ENCODE assay signal across 25 cellular contexts in the genomic region with DNA sequence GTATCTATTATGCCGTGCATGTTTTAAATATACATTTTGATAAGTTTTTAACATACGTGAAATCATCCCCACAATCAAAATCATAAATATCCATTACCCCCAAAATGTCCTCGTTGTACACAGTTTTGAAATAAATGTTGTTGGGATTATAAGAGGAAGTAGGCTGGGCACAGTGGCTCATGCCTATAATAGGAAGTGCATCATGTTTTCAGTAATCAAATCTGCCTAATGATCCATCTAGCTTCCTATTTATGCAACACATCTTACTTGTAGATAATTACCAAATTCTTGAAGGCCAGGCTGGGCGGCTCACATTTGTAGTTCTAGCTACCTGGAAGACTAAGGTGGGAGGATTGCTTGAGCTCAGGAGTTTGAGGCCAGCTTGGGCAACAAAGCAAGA. TPM values are rescaled to one million over a fixed set of nuclear protein-coding genes. Genes with fewer than 3 reads are reported as not detected.
DNase-seq lines count a peak whose midpoint lies in the region; ATAC-seq and TF ChIP-seq lines count a peak whose summit lies in the region.
"Had no signal": no experiment of that assay in that cellular context is flagged by ENCODE, and none has a peak within 500 bp of the region (broad histone marks: within the 10 kb centered on the region; RNA-seq: fewer than 3 reads in every experiment).

No MANE protein-coding gene starts in this region.

- CTCF ChIA-PET in OCI-LY7 (lab: Charles Lee; ENCODE audit: unreplicated experiment) = interaction anchor here (0.6 kb wide), 1 partner anchor 155 kb away, joined by 3 read pairs; no protein-coding TSS in a partner anchor

- H3K9me2 ChIP-seq in OCI-LY7 (ENCODE audit: insufficient read depth, low read length) = no peaks in the 10 kb centered on the region

- H3K36me3 ChIP-seq in OCI-LY7 (ENCODE audit: insufficient read depth, low read length) = no peaks in the 10 kb centered on the region
- H3K36me3 ChIP-seq: SJCRH30, tibial nerve had no signal

- no peaks in the 10 kb centered on the region for H3K36me3 Mint-ChIP-seq in natural killer cell treated with Interleukin-12 subunit alpha and Interleukin-12 subunit beta and Interleukin-15 and Interleukin-18, amount 100 ng/mL, for 72 hours
- H3K36me3 Mint-ChIP-seq in natural killer cell = no peaks in the 10 kb centered on the region
- no peaks in the 10 kb centered on the region for H3K36me3 Mint-ChIP-seq in activated naive CD8-positive, alpha-beta T cell treated with anti-CD3 and anti-CD28 coated beads for 36 hours

- H4K20me1 ChIP-seq in OCI-LY7 (ENCODE audit: insufficient read depth, low read length) = no peaks in the 10 kb centered on the region

- H3K4me1 Mint-ChIP-seq in natural killer cell treated with Interleukin-12 subunit alpha and Interleukin-12 subunit beta and Interleukin-15 and Interleukin-18, amount 100 ng/mL, for 72 hours (ENCODE audit: low read depth in 2 of 2) = peaks cover 25 to 26% of the 10 kb centered on the region in 2 donors
- peaks cover 22 to 24% of the 10 kb centered on the region in 2 donors for H3K4me1 Mint-ChIP-seq in natural killer cell
- H3K4me1 Mint-ChIP-seq in activated naive CD8-positive, alpha-beta T cell treated with anti-CD3 and anti-CD28 coated beads for 36 hours = peaks cover 23% of the 10 kb centered on the region

- H3K4me3 Mint-ChIP-seq in natural killer cell treated with Interleukin-12 subunit alpha and Interleukin-12 subunit beta and Interleukin-15 and Interleukin-18, amount 100 ng/mL, for 72 hours = peak overlapping the region; percentile 15
- no peak overlapping the region for H3K4me3 Mint-ChIP-seq in natural killer cell
- no peak overlapping the region for H3K4me3 Mint-ChIP-seq in activated naive CD8-positive, alpha-beta T cell treated with anti-CD3 and anti-CD28 coated beads for 36 hours
- H3K4me3 Mint-ChIP-seq: stimulated activated naive CD8-positive, alpha-beta T cell treated with anti-CD3 and anti-CD28 coated beads, Interleukin-15, Interleukin-2, amounts not matched to agents 100 ng/mL and 50 ng/mL, for 24 hours; T-helper 1 cell treated with Interleukin-12 subunit alpha and Interleukin-12 subunit beta and Interleukin-4 antibody, amounts not matched to agents 30 μg/mL and 1 μg/mL, for 36 hours had no signal

- H3K79me2 ChIP-seq in OCI-LY7 (ENCODE audit: insufficient read depth, low read depth, low read length) = no peaks in the 10 kb centered on the region

- no peak overlapping the region for H3K4me3 ChIP-seq in OCI-LY7 (ENCODE audit: low read depth, low read length, poor library complexity, severe bottlenecking)
- H3K4me3 ChIP-seq: body of pancreas, GM23248, PC-9, SJCRH30, tibial nerve had no signal

- no peak for ATAC-seq in natural killer cell treated with Interleukin-12 subunit alpha and Interleukin-12 subunit beta and Interleukin-15 and Interleukin-18, amount 100 ng/mL, for 72 hours
- ATAC-seq in natural killer cell = no peak
- no peak for ATAC-seq in HG03571 (IDR thresholded peaks at IDR 0.05; ENCODE audit: unreplicated experiment)
- ATAC-seq: body of pancreas, foreskin keratinocyte had no signal

- H3K4me2 ChIP-seq in OCI-LY7 (ENCODE audit: low read length) = peak overlapping the region; percentile 9; the same call in 1 of the 2 replicates
- H3K4me2 ChIP-seq: PC-9 had no signal

- no peak overlapping the region for H3K27ac ChIP-seq in OCI-LY7 (ENCODE audit: low read depth, low read length, poor library complexity, severe bottlenecking)
- H3K27ac ChIP-seq: foreskin keratinocyte, GM23248, PC-9, SJCRH30, tibial nerve, VCaP had no signal

- intact Hi-C loops in natural killer cell (cut with micrococcal nuclease) = no loop called here
- intact Hi-C loops in OCI-LY7 (cut with micrococcal nuclease; ENCODE audit: unreplicated experiment) = no loop called here

- TF ChIP-seq CTCF in natural killer cell (IDR thresholded peaks at IDR 0.05) (no peak), OCI-LY7 (conservative IDR thresholded peaks at IDR 0.05; ENCODE audit: low read length) (no peak)

- DNase-seq in natural killer cell treated with Interleukin-12 subunit alpha and Interleukin-12 subunit beta and Interleukin-15 and Interleukin-18, amount 100 ng/mL, for 72 hours (ENCODE audit: low spot score) = no peak
- no peak for DNase-seq in natural killer cell
- DNase-seq in OCI-LY7 (ENCODE audit: low spot score) = no peak
- peak; percentile 30 for DNase-seq in germinal center (ENCODE audit: low spot score)
- no peak for DNase-seq in HK-2 (ENCODE audit: unreplicated experiment)
- DNase-seq in activated naive CD8-positive, alpha-beta T cell treated with anti-CD3 and anti-CD28 coated beads for 36 hours = no peak
- no peak for DNase-seq in NCI-H2107 treated with DMSO at 0.1 percent for 48 hours (lab: John Stamatoyannopoulos, UW; ENCODE audit: unreplicated experiment)
- DNase-seq: activated effector memory CD4-positive, alpha-beta T cell treated with Interleukin-2 at 50 U/mL for 16 hours; body of pancreas; COR-L47; DMS79; effector CD4-positive, alpha-beta T cell; foreskin keratinocyte; GM23248; hippocampal formation; MM.1S; NCI-H1694; NCI-H69; PC-9; SJCRH30 had no signal

- no TSS peak for BruUV-seq in OCI-LY7 (replicated peaks; lab: Mats Ljungman, UMichigan)

- H3K27me3 Mint-ChIP-seq in natural killer cell treated with Interleukin-12 subunit alpha and Interleukin-12 subunit beta and Interleukin-15 and Interleukin-18, amount 100 ng/mL, for 72 hours = peaks cover 35 to 51% of the 10 kb centered on the region in 2 donors
- peaks cover 45 to 50% of the 10 kb centered on the region in 2 donors for H3K27me3 Mint-ChIP-seq in natural killer cell (ENCODE audit: low read depth in 2 of 2)
- peaks cover 39% of the 10 kb centered on the region for H3K27me3 Mint-ChIP-seq in activated naive CD8-positive, alpha-beta T cell treated with anti-CD3 and anti-CD28 coated beads for 36 hours

- POLR2A ChIA-PET in OCI-LY7 (lab: Charles Lee) = interaction anchor here (0.6 to 3.0 kb wide), 2 partner anchors 17 to 166 kb away, joined by 4 to 12 read pairs; no protein-coding TSS in a partner anchor

- H3K27ac Mint-ChIP-seq in natural killer cell treated with Interleukin-12 subunit alpha and Interleukin-12 subunit beta and Interleukin-15 and Interleukin-18, amount 100 ng/mL, for 72 hours = peak overlapping the region in 1 of 2 donors; percentile 78
- H3K27ac Mint-ChIP-seq in natural killer cell = no peak overlapping the region
- no peak overlapping the region for H3K27ac Mint-ChIP-seq in activated naive CD8-positive, alpha-beta T cell treated with anti-CD3 and anti-CD28 coated beads for 36 hours
- H3K27ac Mint-ChIP-seq: stimulated activated naive CD8-positive, alpha-beta T cell treated with anti-CD3 and anti-CD28 coated beads, Interleukin-15, Interleukin-2, amounts not matched to agents 100 ng/mL and 50 ng/mL, for 24 hours; T-helper 1 cell treated with Interleukin-12 subunit alpha and Interleukin-12 subunit beta and Interleukin-4 antibody, amounts not matched to agents 30 μg/mL and 1 μg/mL, for 36 hours had no signal

- H2AFZ ChIP-seq in OCI-LY7 (ENCODE audit: low read length) = peak overlapping the region; percentile 59; the same call in 1 of the 2 replicates
- H2AFZ ChIP-seq: GM23248, PC-9 had no signal

- no peaks in the 10 kb centered on the region for H3K9me3 Mint-ChIP-seq in natural killer cell treated with Interleukin-12 subunit alpha and Interleukin-12 subunit beta and Interleukin-15 and Interleukin-18, amount 100 ng/mL, for 72 hours
- no peaks in the 10 kb centered on the region for H3K9me3 Mint-ChIP-seq in natural killer cell
- H3K9me3 Mint-ChIP-seq in activated naive CD8-positive, alpha-beta T cell treated with anti-CD3 and anti-CD28 coated beads for 36 hours = no peaks in the 10 kb centered on the region
- H3K9me3 Mint-ChIP-seq: stimulated activated naive CD8-positive, alpha-beta T cell treated with anti-CD3 and anti-CD28 coated beads, Interleukin-15, Interleukin-2, amounts not matched to agents 100 ng/mL and 50 ng/mL, for 24 hours; T-helper 1 cell treated with Interleukin-12 subunit alpha and Interleukin-12 subunit beta and Interleukin-4 antibody, amounts not matched to agents 30 μg/mL and 1 μg/mL, for 36 hours had no signal

- H3K4me1 ChIP-seq in OCI-LY7 (ENCODE audit: insufficient read depth, low read length, poor library complexity, severe bottlenecking) = peaks cover 44% of the 10 kb centered on the region
- H3K4me1 ChIP-seq: SJCRH30 had no signal

- no peaks in the 10 kb centered on the region for H3K9me3 ChIP-seq in OCI-LY7 (ENCODE audit: low read length)
- H3K9me3 ChIP-seq: body of pancreas, SJCRH30, tibial nerve had no signal

RNA-seq across cellular contexts. Expression of a gene that starts 15.0 kb away (rescaled TPM):
- total RNA-seq in natural killer cell treated with Interleukin-12 subunit alpha and Interleukin-12 subunit beta and Interleukin-15 and Interleukin-18, amount 100 ng/mL, for 72 hours = 1 to 10 TPM in 1 of 2 donors, not detected in 1; 1.6 TPM
- total RNA-seq in natural killer cell (10 to 100 TPM in 1 of 3 donors, 1 to 10 TPM in 2; 3.6 to 16.5 (median 8.6) TPM), OCI-LY7 (2022) (70.2 and 83.5 TPM in 2 replicates)
- 61.0 and 86.9 TPM in 2 replicates for total RNA-seq in OCI-LY7 (2014; rRNA removed; shearing (Covaris generic))
- 1 to 10 TPM; 5.6 to 5.7 TPM for total RNA-seq in activated naive CD8-positive, alpha-beta T cell treated with anti-CD3 and anti-CD28 coated beads for 36 hours
